ENCODE assay signal across 10 cellular contexts in genomic region chr4:24582235-24582863, GRCh38. TPM values are rescaled to one million over a fixed set of nuclear protein-coding genes. Genes with fewer than 3 reads are reported as not detected.
DNase-seq lines count a peak whose midpoint lies in the region; ATAC-seq, FAIRE-seq and TF ChIP-seq lines count a peak whose summit lies in the region.
"Had no signal": no experiment of that assay in that cellular context is flagged by ENCODE, and none has a peak within 500 bp of the region (broad histone marks: within the 10 kb centered on the region; RNA-seq: fewer than 3 reads in every experiment).

No MANE protein-coding gene starts in this region.

- H2AFZ ChIP-seq in OCI-LY7 (ENCODE audit: low read length) (no peak overlapping the region), neuronal stem cell (ENCODE audit: low read length) (no peak overlapping the region)

- no peak for ATAC-seq in HG02571 (IDR thresholded peaks at IDR 0.05; ENCODE audit: unreplicated experiment)
- ATAC-seq in HG03521 (IDR thresholded peaks at IDR 0.05; ENCODE audit: unreplicated experiment) = no peak

- FAIRE-seq in D721Med (lab: Jason Lieb, UNC) = peak; percentile 11

- peaks cover 55% of the 10 kb centered on the region for H4K20me1 ChIP-seq in OCI-LY7 (ENCODE audit: insufficient read depth, low read length)

- H3K27ac ChIP-seq in OCI-LY7 (ENCODE audit: low read depth, low read length, poor library complexity, severe bottlenecking) (no peak overlapping the region), neuronal stem cell (replicated peaks; ENCODE audit: low read length) (no peak overlapping the region)

- H3K18ac ChIP-seq in neuronal stem cell (ENCODE audit: low read length) = no peak overlapping the region

- no peak overlapping the region for H4K8ac ChIP-seq in neuronal stem cell (ENCODE audit: low read depth, low read length)

- no CpG with 5 or more reads among the region's 6 CpGs for WGBS in neuronal stem cell (ENCODE audit: extremely low coverage in 2 of 2, insufficient read length in 2 of 2, insufficient replicate concordance in 1 of 2), 2 donors

- H3K14ac ChIP-seq in neuronal stem cell (ENCODE audit: low read length) = no peak overlapping the region

- DNase-seq in D721Med (ENCODE audit: insufficient read length, low spot score) (no peak), OCI-LY7 (ENCODE audit: low spot score) (no peak), epithelial cell of esophagus (ENCODE audit: low read depth) (peak; percentile 29), neuronal stem cell (ENCODE audit: low spot score) (no peak), DMS153 (lab: John Stamatoyannopoulos, UW) (no peak)
- DNase-seq in activated CD4-positive, alpha-beta T cell treated with anti-CD3 and anti-CD28 coated beads, Interleukin-2, amount 50 U/mL, for 1 hour = no peak
- DNase-seq: activated gamma-delta T cell, HCEC 1CT had no signal

- peaks cover 5% of the 10 kb centered on the region; the same call in 1 of the 2 replicates for H3K9me3 ChIP-seq in OCI-LY7 (ENCODE audit: low read length)
- peaks cover 0 to 28% of the 10 kb centered on the region in 2 donors for H3K9me3 ChIP-seq in neuronal stem cell (replicated peaks in 1 of 2; ENCODE audit: control insufficient read depth in 2 of 2, insufficient read depth in 1 of 2, low read depth in 1 of 2, low read length in 2 of 2)

- H4K91ac ChIP-seq in neuronal stem cell (ENCODE audit: low read depth, low read length, poor library complexity) = no peak overlapping the region

- H2BK5ac ChIP-seq in neuronal stem cell (ENCODE audit: low read length) = no peak overlapping the region

- BruUV-seq in OCI-LY7 (replicated peaks; lab: Mats Ljungman, UMichigan) = no TSS peak

- H2BK15ac ChIP-seq in neuronal stem cell (ENCODE audit: low read length) = no peak overlapping the region

- no peaks in the 10 kb centered on the region for H3K27me3 ChIP-seq in neuronal stem cell (ENCODE audit: control insufficient read depth in 3 of 3, insufficient read depth in 3 of 3, low read depth in 1 of 3, low read length in 3 of 3)

- H3K4ac ChIP-seq in neuronal stem cell (ENCODE audit: low read length) = no peak overlapping the region

- H3K23ac ChIP-seq in neuronal stem cell (ENCODE audit: low read depth, low read length, poor library complexity) = no peak overlapping the region

- intact Hi-C loops in OCI-LY7 (cut with micrococcal nuclease; ENCODE audit: unreplicated experiment) = loop anchor here (5.0 kb wide), 1 partner anchor 795 kb away; the partner anchor contains the start of gene ANAPC4

- H3K4me2 ChIP-seq in OCI-LY7 (ENCODE audit: low read length) = peak overlapping the region; percentile 92
- peak overlapping the region; percentile 73 for H3K4me2 ChIP-seq in neuronal stem cell (ENCODE audit: insufficient read depth, low read length, poor library complexity, severe bottlenecking)

- H2AK5ac ChIP-seq in neuronal stem cell (ENCODE audit: low read depth, low read length) = no peak overlapping the region

- H3K4me3 ChIP-seq in OCI-LY7 (ENCODE audit: low read depth, low read length, poor library complexity, severe bottlenecking) (peak overlapping the region; percentile 100), epithelial cell of esophagus (ENCODE audit: low read length) (peak overlapping the region; percentile 96), neuronal stem cell (ENCODE audit: low read length in 2 of 2) (peak overlapping the region; percentile 73 to 91)

- H3K4me1 ChIP-seq in OCI-LY7 (ENCODE audit: insufficient read depth, low read length, poor library complexity, severe bottlenecking) = peaks cover 62% of the 10 kb centered on the region
- H3K4me1 ChIP-seq in neuronal stem cell (ENCODE audit: control insufficient read depth in 2 of 2, insufficient read depth in 1 of 2, low read depth in 1 of 2, low read length in 2 of 2) = no peaks in the 10 kb centered on the region

- H3K79me1 ChIP-seq in neuronal stem cell (ENCODE audit: low read depth, low read length) = peaks cover 4% of the 10 kb centered on the region

- CTCF ChIA-PET in OCI-LY7 (lab: Charles Lee; ENCODE audit: unreplicated experiment) = no interaction called here

- H2BK12ac ChIP-seq in neuronal stem cell (ENCODE audit: low read length) = no peak overlapping the region

- H3K9ac ChIP-seq in neuronal stem cell (ENCODE audit: low read depth, low read length, poor library complexity) = no peak overlapping the region

- H3K9me2 ChIP-seq in OCI-LY7 (ENCODE audit: insufficient read depth, low read length) = no peaks in the 10 kb centered on the region

- peaks cover 63% of the 10 kb centered on the region for H3K36me3 ChIP-seq in OCI-LY7 (ENCODE audit: insufficient read depth, low read length)
- peaks cover 0 to 53% of the 10 kb centered on the region in 2 donors for H3K36me3 ChIP-seq in neuronal stem cell (replicated peaks in 1 of 2; ENCODE audit: control insufficient read depth in 2 of 2, insufficient read depth in 2 of 2, low read length in 2 of 2)

- TF ChIP-seq CTCF in D721Med (IDR thresholded peaks at IDR 0.05; ENCODE audit: insufficient read depth, missing control alignments) (no peak), OCI-LY7 (conservative IDR thresholded peaks at IDR 0.05; ENCODE audit: low read length) (no peak), epithelial cell of esophagus (IDR thresholded peaks at IDR 0.05; ENCODE audit: insufficient read depth, low read depth, low read length, missing control alignments) (no peak)

- peaks cover 70% of the 10 kb centered on the region for H3K79me2 ChIP-seq in OCI-LY7 (ENCODE audit: insufficient read depth, low read depth, low read length)

- no peak overlapping the region for H2BK120ac ChIP-seq in neuronal stem cell (ENCODE audit: low read depth, low read length)

- POLR2A ChIA-PET in OCI-LY7 (lab: Charles Lee) = interaction anchor here (0.7 to 2.0 kb wide), 7 partner anchors 9 to 49 kb away, joined by 3 to 9 read pairs (median 5); no protein-coding TSS in a partner anchor

RNA-seq across cellular contexts. Expression of gene DHX15, which starts 2.0 kb away (rescaled TPM):
- total RNA-seq in OCI-LY7 (2014; rRNA removed; shearing (Covaris generic)) = 189 and 206 TPM in 2 replicates
- total RNA-seq in OCI-LY7 (2022) = 235 and 237 TPM in 2 replicates
- 110 TPM for polyA plus RNA-seq in neuronal stem cell (2013, experiment 1 of 2)
- polyA plus RNA-seq in neuronal stem cell (2013, experiment 2 of 2) = 110 TPM
